ENCODE assay signal across 8 cellular contexts in genomic region chr15:94231728-94232086, GRCh38. TPM values are rescaled to one million over a fixed set of nuclear protein-coding genes. Genes with fewer than 3 reads are reported as not detected.
A peak's percentile ranks its signal among the peaks of the same experiment; 100 is the strongest.
DNase-seq lines count a peak whose midpoint lies in the region; ATAC-seq and TF ChIP-seq lines count a peak whose summit lies in the region.

No MANE protein-coding gene starts in this region.

- H3K27ac ChIP-seq in body of pancreas (peak overlapping the region; percentile 88 to 96 (median 92)), tibial nerve (peak overlapping the region; percentile 63 to 84 (median 74))

- H3K4me1 ChIP-seq in Loucy (ENCODE audit: insufficient read depth, low read length, poor library complexity, severe bottlenecking) (peaks cover 88% of the 10 kb centered on the region), body of pancreas (peaks cover 35% of the 10 kb centered on the region), tibial nerve (peaks cover 0 to 26% (median 4%) of the 10 kb centered on the region in 4 donors)

- H3K4me3 ChIP-seq in GM08714 (ENCODE audit: low read length) (peak overlapping the region; percentile 79), Loucy (ENCODE audit: low read length, poor library complexity, severe bottlenecking) (peak overlapping the region; percentile 80), body of pancreas (peak overlapping the region; percentile 67 to 79), tibial nerve (peak overlapping the region; percentile 37 to 68 (median 56))

- ATAC-seq in GM21825 (IDR thresholded peaks at IDR 0.05; ENCODE audit: unreplicated experiment) = peak; percentile 13
- peak; percentile 41 for ATAC-seq in body of pancreas
- ATAC-seq in left lobe of liver = peak; percentile 60

- H3K4me2 ChIP-seq in Loucy (ENCODE audit: low read depth, low read length, poor library complexity, severe bottlenecking) = peak overlapping the region; percentile 95

- H3K27me3 ChIP-seq in Loucy (ENCODE audit: insufficient read depth, low read length, poor library complexity, severe bottlenecking) = no peaks in the 10 kb centered on the region
- H3K27me3 ChIP-seq in body of pancreas = no peaks in the 10 kb centered on the region
- no peaks in the 10 kb centered on the region for H3K27me3 ChIP-seq in tibial nerve

- no peaks in the 10 kb centered on the region for H3K9me2 ChIP-seq in Loucy (replicated peaks; ENCODE audit: low read depth, low read length)

- H3K9ac ChIP-seq in Loucy (ENCODE audit: low read depth, low read length, poor library complexity, severe bottlenecking) = peak overlapping the region; percentile 91

- no peaks in the 10 kb centered on the region for H3K36me3 ChIP-seq in Loucy (ENCODE audit: insufficient read depth, low read length)
- H3K36me3 ChIP-seq in body of pancreas (replicated peaks in 1 of 2; ENCODE audit: insufficient read depth in 1 of 2, low read depth in 2 of 2) = no peaks in the 10 kb centered on the region
- no peaks in the 10 kb centered on the region for H3K36me3 ChIP-seq in tibial nerve

- peak in 2 of 4 donors; percentile 42 to 55 for DNase-seq in body of pancreas
- peak; percentile 54 for DNase-seq in left lobe of liver (ENCODE audit: low spot score)
- no peak for DNase-seq in tibial nerve (ENCODE audit: low spot score in 2 of 2)
- no peak for DNase-seq in posterior vena cava (ENCODE audit: low spot score)
- no peak for DNase-seq in stimulated activated CD4-positive, alpha-beta T cell treated with anti-CD3 and anti-CD28 coated beads, Interleukin-4, amount 100 ng/mL, for 4 hours

- WGBS in body of pancreas, 2 donors = 0 to 1% methylated on average over 12 to 15 of the region's 15 CpGs
- WGBS in tibial nerve, 2 donors = 1 to 5% methylated on average over 15 of the region's 15 CpGs

- peaks cover 37% of the 10 kb centered on the region for H4K20me1 ChIP-seq in Loucy (ENCODE audit: insufficient read depth, low read length, poor library complexity, severe bottlenecking)

- TF ChIP-seq EP300 in tibial nerve (IDR thresholded peaks at IDR 0.05) = no peak

- no peak for TF ChIP-seq POLR2A in body of pancreas (IDR thresholded peaks at IDR 0.05)
- no peak for TF ChIP-seq POLR2A in tibial nerve (IDR thresholded peaks at IDR 0.05)

- no peaks in the 10 kb centered on the region for H3K9me3 ChIP-seq in Loucy (ENCODE audit: insufficient read depth, low read depth, low read length)
- H3K9me3 ChIP-seq in body of pancreas = no peaks in the 10 kb centered on the region
- H3K9me3 ChIP-seq in tibial nerve = no peaks in the 10 kb centered on the region

- TF ChIP-seq CTCF in Loucy (conservative IDR thresholded peaks at IDR 0.05; ENCODE audit: low read length) = no peak
- TF ChIP-seq CTCF in body of pancreas (IDR thresholded peaks at IDR 0.05) = no peak
- TF ChIP-seq CTCF in tibial nerve (IDR thresholded peaks at IDR 0.05) = no peak

- H3F3A ChIP-seq in Loucy (ENCODE audit: low read depth) = peaks cover 3% of the 10 kb centered on the region; the same call in 1 of the 2 replicates

- intact Hi-C loops in body of pancreas (cut with DNase I) (no loop called here), posterior vena cava (cut with DNase I) (no loop called here)

- peaks cover 61% of the 10 kb centered on the region for H3K79me2 ChIP-seq in Loucy (ENCODE audit: insufficient read depth, low read length)

- no peak overlapping the region for H2AFZ ChIP-seq in Loucy (ENCODE audit: low read length)

RNA-seq across cellular contexts. Expression of gene MCTP2, which starts 0.3 kb away (rescaled TPM):
- total RNA-seq in body of pancreas (10 to 100 TPM; 28.5 to 31.6 TPM), left lobe of liver (6.5 TPM), tibial nerve (10 to 100 TPM; 12.0 to 18.3 (median 15.2) TPM), posterior vena cava (1 to 10 TPM; 3.7 to 8.2 TPM)
